ENCODE assay signal across 1 cellular context in genomic region chr3:48738926-48739616, GRCh38.
TF ChIP-seq lines count a peak whose summit lies in the region.

No MANE protein-coding gene starts in this region.

TF ChIP-seq in GM12878, 131 proteins besides CTCF, POLR2A, EP300 and RAD21:
- no peak for TF ChIP-seq CHD2 (IDR thresholded peaks at IDR 0.05; ENCODE audit: borderline replicate concordance, low read depth, low read length)
- TF ChIP-seq ZNF207 (IDR thresholded peaks at IDR 0.05; ENCODE audit: borderline replicate concordance) = no peak
- TF ChIP-seq MYC (IDR thresholded peaks at IDR 0.05; ENCODE audit: insufficient read depth, insufficient read length, insufficient replicate concordance, low read length, severe bottlenecking) = no peak
- no peak for TF ChIP-seq NFXL1 (IDR thresholded peaks at IDR 0.05; ENCODE audit: borderline replicate concordance)
- TF ChIP-seq NFIC (IDR thresholded peaks at IDR 0.05; ENCODE audit: low read depth, low read length) = no peak
- TF ChIP-seq RAD51 (IDR thresholded peaks at IDR 0.05) = no peak
- TF ChIP-seq, protein P1, sequence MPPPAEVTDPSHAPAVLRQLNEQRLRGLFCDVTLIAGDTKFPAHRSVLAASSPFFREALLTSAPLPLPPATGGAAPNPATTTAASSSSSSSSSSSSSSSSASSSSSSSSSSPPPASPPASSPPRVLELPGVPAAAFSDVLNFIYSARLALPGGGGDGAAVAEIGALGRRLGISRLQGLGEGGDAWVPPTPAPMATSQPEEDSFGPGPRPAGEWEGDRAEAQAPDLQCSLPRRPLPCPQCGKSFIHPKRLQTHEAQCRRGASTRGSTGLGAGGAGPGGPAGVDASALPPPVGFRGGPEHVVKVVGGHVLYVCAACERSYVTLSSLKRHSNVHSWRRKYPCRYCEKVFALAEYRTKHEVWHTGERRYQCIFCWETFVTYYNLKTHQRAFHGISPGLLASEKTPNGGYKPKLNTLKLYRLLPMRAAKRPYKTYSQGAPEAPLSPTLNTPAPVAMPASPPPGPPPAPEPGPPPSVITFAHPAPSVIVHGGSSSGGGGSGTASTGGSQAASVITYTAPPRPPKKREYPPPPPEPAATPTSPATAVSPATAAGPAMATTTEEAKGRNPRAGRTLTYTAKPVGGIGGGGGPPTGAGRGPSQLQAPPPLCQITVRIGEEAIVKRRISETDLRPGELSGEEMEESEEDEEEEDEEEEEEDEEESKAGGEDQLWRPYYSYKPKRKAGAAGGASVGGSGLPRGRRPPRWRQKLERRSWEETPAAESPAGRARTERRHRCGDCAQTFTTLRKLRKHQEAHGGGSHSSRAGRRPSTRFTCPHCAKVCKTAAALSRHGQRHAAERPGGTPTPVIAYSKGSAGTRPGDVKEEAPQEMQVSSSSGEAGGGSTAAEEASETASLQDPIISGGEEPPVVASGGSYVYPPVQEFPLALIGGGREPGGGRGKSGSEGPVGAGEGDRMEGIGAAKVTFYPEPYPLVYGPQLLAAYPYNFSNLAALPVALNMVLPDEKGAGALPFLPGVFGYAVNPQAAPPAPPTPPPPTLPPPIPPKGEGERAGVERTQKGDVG (CRISPR knock-in tag; IDR thresholded peaks at IDR 0.05) = no peak
